ENCODE assay signal across 8 cellular contexts in the genomic region with DNA sequence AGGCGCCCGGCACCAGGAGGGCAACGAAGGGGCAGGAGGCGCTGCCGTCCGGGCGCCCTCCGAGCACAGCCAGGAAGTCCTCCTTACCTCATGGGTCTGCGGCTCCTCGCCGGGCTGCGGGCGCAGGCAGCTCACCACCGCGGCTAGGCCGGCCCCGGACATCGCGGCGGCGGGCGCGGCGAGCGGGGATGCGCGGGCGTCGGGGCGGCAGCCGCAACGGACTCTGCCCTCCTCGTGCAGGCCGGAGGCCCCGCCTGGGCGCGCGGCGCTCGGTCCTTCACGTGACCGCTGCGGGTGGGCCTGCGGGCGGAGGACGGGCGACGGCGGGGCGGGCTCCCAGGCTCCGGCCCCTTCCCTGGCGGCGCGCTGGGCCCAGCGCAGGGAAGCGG. TPM values are rescaled to one million over a fixed set of nuclear protein-coding genes. Genes with fewer than 3 reads are reported as not detected.
DNase-seq lines count a peak whose midpoint lies in the region; ATAC-seq and TF ChIP-seq lines count a peak whose summit lies in the region.
"Not testable (repeated sequence)": the region's sequence is repeated elsewhere in the genome, so short reads cannot be mapped to it uniquely, and the experiment has no call there.
"Had no signal": no experiment of that assay in that cellular context is flagged by ENCODE, and none has a peak within 500 bp of the region (broad histone marks: within the 10 kb centered on the region; RNA-seq: fewer than 3 reads in every experiment).

No MANE protein-coding gene starts in this region.

- not testable (repeated sequence) for TF ChIP-seq CTCF in GM23338 (conservative IDR thresholded peaks at IDR 0.05; ENCODE audit: low read depth in 2 of 2); activated CD8-positive, alpha-beta T cell treated with anti-CD3 and anti-CD28 coated beads for 36 hours (IDR thresholded peaks at IDR 0.05); lung (IDR thresholded peaks at IDR 0.05; ENCODE audit: control extremely low read depth, extremely low read depth)

- intact Hi-C loops in activated CD8-positive, alpha-beta T cell treated with anti-CD3 and anti-CD28 coated beads for 36 hours (cut with micrococcal nuclease); Right ventricle myocardium inferior (cut with DNase I); right cardiac atrium (cut with DNase I); sciatic nerve (cut with DNase I): not testable (repeated sequence)

- POLR2A ChIA-PET in activated CD8-positive, alpha-beta T cell treated with anti-CD3 and anti-CD28 coated beads for 36 hours (lab: Charles Lee): not testable (repeated sequence)

- no CpG with 5 or more reads among the region's 56 CpGs for WGBS in right cardiac atrium
- WGBS in lung, 2 donors: no CpG with 5 or more reads among the region's 56 CpGs

- H3K4me1 Mint-ChIP-seq in GM23338; activated CD8-positive, alpha-beta T cell treated with anti-CD3 and anti-CD28 coated beads for 36 hours (ENCODE audit: low read depth): not testable (repeated sequence)

- CTCF ChIA-PET in activated CD8-positive, alpha-beta T cell treated with anti-CD3 and anti-CD28 coated beads for 36 hours (lab: Charles Lee): not testable (repeated sequence)

- H3K4me3 Mint-ChIP-seq in GM23338; activated CD8-positive, alpha-beta T cell treated with anti-CD3 and anti-CD28 coated beads for 36 hours: not testable (repeated sequence)

- H3F3A ChIP-seq in GM23338 (replicated peaks; ENCODE audit: low read depth): not testable (repeated sequence)

- H3K36me3 Mint-ChIP-seq in GM23338 (ENCODE audit: low read depth); activated CD8-positive, alpha-beta T cell treated with anti-CD3 and anti-CD28 coated beads for 36 hours (ENCODE audit: low read depth); activated naive CD4-positive, alpha-beta T cell treated with anti-CD3 and anti-CD28 coated beads, Interleukin-2, amount 50 U/mL, for 72 hours: not testable (repeated sequence)

- not testable (repeated sequence) for H3K9me3 Mint-ChIP-seq in GM23338; activated CD8-positive, alpha-beta T cell treated with anti-CD3 and anti-CD28 coated beads for 36 hours; activated naive CD4-positive, alpha-beta T cell treated with anti-CD3 and anti-CD28 coated beads, Interleukin-2, amount 50 U/mL, for 72 hours

- H3K9me2 ChIP-seq in GM23338 (ENCODE audit: insufficient read depth): not testable (repeated sequence)

- H3K27ac ChIP-seq in GM23338 (ENCODE audit: low read depth); right cardiac atrium (ENCODE audit: low read length); lung (ENCODE audit: low read depth in 1 of 2, low read length in 1 of 2): not testable (repeated sequence)

- not testable (repeated sequence) for H4K20me1 ChIP-seq in GM23338 (replicated peaks; ENCODE audit: insufficient read depth)

- H3K27ac Mint-ChIP-seq in GM23338; activated CD8-positive, alpha-beta T cell treated with anti-CD3 and anti-CD28 coated beads for 36 hours; activated naive CD4-positive, alpha-beta T cell treated with anti-CD3 and anti-CD28 coated beads, Interleukin-2, amount 50 U/mL, for 72 hours: not testable (repeated sequence)

- H3K9me3 ChIP-seq in right cardiac atrium (ENCODE audit: control insufficient read depth, low read length); lung (ENCODE audit: control insufficient read depth in 2 of 2, insufficient read depth in 1 of 2, low read length in 1 of 2): not testable (repeated sequence)

- not testable (repeated sequence) for H2AFZ ChIP-seq in GM23338

- DNase-seq in GM23338 (ENCODE audit: low spot score); activated CD8-positive, alpha-beta T cell treated with anti-CD3 and anti-CD28 coated beads for 36 hours; activated naive CD4-positive, alpha-beta T cell treated with anti-CD3 and anti-CD28 coated beads, Interleukin-2, amount 50 U/mL, for 72 hours (ENCODE audit: low spot score in 2 of 2); Right ventricle myocardium inferior (ENCODE audit: missing footprints); right cardiac atrium; lung (ENCODE audit: low spot score); sciatic nerve (ENCODE audit: low spot score): not testable (repeated sequence)

- H3K4me3 ChIP-seq in GM23338; right cardiac atrium (ENCODE audit: low read length); lung: not testable (repeated sequence)

- H3K27me3 Mint-ChIP-seq in GM23338 (ENCODE audit: insufficient read depth, low read depth, poor library complexity); activated CD8-positive, alpha-beta T cell treated with anti-CD3 and anti-CD28 coated beads for 36 hours: not testable (repeated sequence)

- not testable (repeated sequence) for H3K36me3 ChIP-seq in GM23338 (ENCODE audit: insufficient read depth); lung (ENCODE audit: control insufficient read depth in 2 of 2, insufficient read depth in 2 of 2, low read length in 2 of 2)

- not testable (repeated sequence) for H3K79me2 ChIP-seq in GM23338 (replicated peaks; ENCODE audit: insufficient read depth)

- ATAC-seq in GM23338 (peak; percentile 81), Right ventricle myocardium inferior (peak; percentile 69), right cardiac atrium (peak; percentile 73 to 76), lung (ENCODE audit: insufficient read depth, low FRiP score) (peak; percentile 29), sciatic nerve (peak; percentile 63)
- ATAC-seq in activated CD8-positive, alpha-beta T cell treated with anti-CD3 and anti-CD28 coated beads for 36 hours: peak; percentile 49
- ATAC-seq in activated naive CD4-positive, alpha-beta T cell treated with anti-CD3 and anti-CD28 coated beads, Interleukin-2, amount 50 U/mL, for 72 hours: peak; percentile 56 to 58

- H3K4me2 ChIP-seq in GM23338: not testable (repeated sequence)

- not testable (repeated sequence) for H3K4me1 ChIP-seq in GM23338 (ENCODE audit: insufficient read depth); right cardiac atrium (ENCODE audit: control insufficient read depth, insufficient read depth, low read length); lung (ENCODE audit: control insufficient read depth in 2 of 2, insufficient read depth in 2 of 2, low read length in 2 of 2)

- H3K27me3 ChIP-seq in GM23338 (ENCODE audit: insufficient read depth); right cardiac atrium (ENCODE audit: control insufficient read depth, insufficient read depth); lung (ENCODE audit: control insufficient read depth, insufficient read depth): not testable (repeated sequence)

RNA-seq across cellular contexts. Expression of gene LIMS4, which starts 49.0 kb away (rescaled TPM):
- not detected in 2 replicates for total RNA-seq in GM23338 (2014; rRNA removed; shearing (Covaris generic))
- polyA plus RNA-seq in GM23338 (2016; fragmentation: Nextera tagmentation; extraction: Ambion mirVana): 0.15 and 0.19 TPM in 2 replicates
- under 1 TPM; 0.74 to 0.83 TPM for total RNA-seq in activated CD8-positive, alpha-beta T cell treated with anti-CD3 and anti-CD28 coated beads for 36 hours
- total RNA-seq in activated naive CD4-positive, alpha-beta T cell treated with anti-CD3 and anti-CD28 coated beads, Interleukin-2, amount 50 U/mL, for 72 hours: under 1 TPM; 0.41 to 0.62 TPM
- total RNA-seq in Right ventricle myocardium inferior: 3.7 TPM
- total RNA-seq in right cardiac atrium: 1 to 10 TPM; 1.4 to 3.4 (median 2.9) TPM
- polyA plus RNA-seq in right cardiac atrium: 2.2 TPM
- total RNA-seq in lung: 1 to 10 TPM in 1 of 2 donors, under 1 TPM in 1; 0.55 to 3.2 TPM
- polyA plus RNA-seq in lung: under 1 TPM; 0.54 to 0.98 TPM
- 2.2 TPM for total RNA-seq in sciatic nerve
- total RNA-seq: CD8-positive, alpha-beta T cell had no signal

Comparison
In these comparisons a context has a peak if more than half of its experiments do, and no peak if none do; other contexts are left out.
1. ATAC-seq: peak in every context shown above with its lines; median percentile 81 in GM23338; 74 in right cardiac atrium; 69 in Right ventricle myocardium inferior; 63 in sciatic nerve; 57 in activated naive CD4-positive, alpha-beta T cell treated with anti-CD3 and anti-CD28 coated beads, Interleukin-2, amount 50 U/mL, for 72 hours; 49 in activated CD8-positive, alpha-beta T cell treated with anti-CD3 and anti-CD28 coated beads for 36 hours; 29 in lung.